ENCODE assay signal across 29 cellular contexts in the genomic region with DNA sequence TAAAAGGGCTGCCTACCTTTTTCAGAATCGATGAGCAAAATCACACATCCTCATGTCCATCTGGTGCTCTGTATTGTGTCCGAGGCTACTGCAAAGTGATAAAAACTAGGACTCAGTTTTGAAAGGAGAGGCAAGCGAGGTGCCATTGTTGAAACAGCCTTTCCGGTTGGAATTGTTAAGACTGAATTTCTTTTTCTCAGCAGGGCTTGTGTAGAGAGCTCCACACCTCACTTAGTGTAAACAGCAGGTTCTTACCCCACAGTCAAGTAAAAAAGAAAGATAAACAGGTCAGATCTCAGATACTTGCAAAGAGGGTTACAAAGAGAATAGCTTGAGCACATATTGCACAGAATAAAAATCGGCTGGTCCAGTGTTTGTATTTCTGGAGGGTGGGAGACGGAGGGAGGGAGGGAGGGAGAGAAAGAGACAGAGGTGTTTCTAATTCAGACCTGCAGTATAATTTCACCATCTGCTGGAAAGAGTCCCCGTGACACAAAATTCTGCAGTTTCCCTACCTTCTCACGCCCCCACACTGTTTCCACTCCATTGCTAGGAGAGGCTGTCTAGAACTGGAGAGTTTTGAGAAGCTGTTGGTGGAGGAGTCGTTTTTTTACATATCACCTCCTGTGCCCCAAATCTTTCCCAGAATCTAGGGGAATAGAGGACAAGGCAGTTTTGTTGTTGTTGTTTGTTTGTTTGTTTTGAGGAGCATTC.
DNase-seq lines count a peak whose midpoint lies in the region; ATAC-seq, FAIRE-seq and TF ChIP-seq lines count a peak whose summit lies in the region.
"Had no signal": no experiment of that assay in that cellular context is flagged by ENCODE, and none has a peak within 500 bp of the region (broad histone marks: within the 10 kb centered on the region; RNA-seq: fewer than 3 reads in every experiment).

No MANE protein-coding gene starts in this region.

- H2BK120ac ChIP-seq in H9 (ENCODE audit: low read depth, low read length, poor library complexity, severe bottlenecking) (no peak overlapping the region), mesendoderm (ENCODE audit: low read depth, low read length) (no peak overlapping the region)

- no peaks in the 10 kb centered on the region; a peak in 1 of 7 replicates for H3K36me3 Mint-ChIP-seq in H9 (ENCODE audit: insufficient read depth in 1 of 3, low read depth in 3 of 3)
- H3K36me3 Mint-ChIP-seq: activated naive CD8-positive, alpha-beta T cell treated with anti-CD3 and anti-CD28 coated beads for 36 hours; stimulated activated memory B cell treated with anti-CD40 and anti-IgM and Interleukin-4, amounts not matched to agents 10 μg/mL and 1 μg/mL and 100 μg/mL, for 72 hours had no signal

- H3K27me3 ChIP-seq in H9 (ENCODE audit: insufficient read depth, low read length): no peaks in the 10 kb centered on the region
- H3K27me3 ChIP-seq in K562 (ENCODE audit: control insufficient read depth in 2 of 2, insufficient read depth in 2 of 2, low read length in 2 of 2): peaks cover 23 to 31% of the 10 kb centered on the region in 2 experiments; a peak in 4 of 5 replicates
- no peaks in the 10 kb centered on the region for H3K27me3 ChIP-seq in mesendoderm (ENCODE audit: insufficient read depth, low read length, poor library complexity)
- H3K27me3 ChIP-seq in tibial artery: peaks cover 0 to 6% of the 10 kb centered on the region in 2 donors
- H3K27me3 ChIP-seq: ascending aorta; BLaER1 treated with 17β-estradiol and CSF1 and Interleukin-3, amounts not matched to agents 10 nM and 100 nM; suprapubic skin; uterus had no signal

- H2AK5ac ChIP-seq in H9 (ENCODE audit: insufficient read length, low read length) (no peak overlapping the region), mesendoderm (ENCODE audit: low read length) (no peak overlapping the region)

- H2BK15ac ChIP-seq in H9 (ENCODE audit: low read depth, low read length) (no peak overlapping the region), mesendoderm (replicated peaks; ENCODE audit: low read depth) (peak overlapping the region; percentile 74)

- H3K4me2 ChIP-seq in H9 (ENCODE audit: insufficient read depth, insufficient read length, low read length) (no peak overlapping the region), K562 (ENCODE audit: insufficient read depth, low read length) (no peak overlapping the region), mesendoderm (ENCODE audit: low read length) (no peak overlapping the region)
- H3K4me2 ChIP-seq: BLaER1 treated with 17β-estradiol and CSF1 and Interleukin-3, amounts not matched to agents 10 nM and 100 nM; KMS-11; PC-9 had no signal

- no peaks in the 10 kb centered on the region for H3K23me2 ChIP-seq in H9 (ENCODE audit: insufficient read length, low read depth, low read length, poor library complexity, severe bottlenecking)

- ATAC-seq in K562 (peak; percentile 49; the same call in 2 of the 3 replicates), GM18909 (IDR thresholded peaks at IDR 0.05; ENCODE audit: poor library complexity, unreplicated experiment) (no peak)
- ATAC-seq: activated CD8-positive, alpha-beta T cell treated with anti-CD3 and anti-CD28 coated beads for 36 hours; right cardiac atrium; stimulated activated memory B cell treated with anti-CD40 and anti-IgM and Interleukin-4, amounts not matched to agents 10 μg/mL and 1 μg/mL and 100 μg/mL, for 72 hours had no signal

- no peak for FAIRE-seq in K562 (lab: Jason Lieb, UNC)
- FAIRE-seq: GM19239 had no signal

- H3K23ac ChIP-seq in H9 (ENCODE audit: insufficient read length, low read depth, low read length): no peak overlapping the region
- no peak overlapping the region for H3K23ac ChIP-seq in mesendoderm (ENCODE audit: low read length)

- H3K79me1 ChIP-seq in H9 (ENCODE audit: insufficient read depth, low read depth, low read length, poor library complexity, severe bottlenecking) (no peaks in the 10 kb centered on the region), mesendoderm (ENCODE audit: low read length) (no peaks in the 10 kb centered on the region)

- DNase-seq in COR-L47 (lab: John Stamatoyannopoulos, UW) (peak; percentile 42), H9 (no peak), K562 (ENCODE audit: extremely low read depth in 1 of 4, low spot score in 3 of 4) (no peak), mesendoderm (no peak), tibial artery (no peak), GM19238 (ENCODE audit: insufficient read length, low spot score) (no peak), lower leg skin (ENCODE audit: low spot score in 2 of 2) (no peak)
- DNase-seq: activated B cell treated with CpG ODN at 0.5 μM for 24 hours; activated CD8-positive, alpha-beta T cell treated with anti-CD3 and anti-CD28 coated beads for 36 hours; activated effector memory CD4-positive, alpha-beta T cell treated with Interleukin-2 at 50 U/mL for 16 hours; activated naive CD8-positive, alpha-beta T cell treated with anti-CD3 and anti-CD28 coated beads for 36 hours; HFFc6; mesenchymal stem cell; NCI-H1694; NCI-H226; NK-92 treated with Interleukin-12 subunit alpha and Interleukin-12 subunit beta, amount 100 ng/mL, for 24 hours; PC-9; right cardiac atrium; Right ventricle myocardium superior; stimulated activated CD4-positive, alpha-beta T cell treated with anti-CD3 and anti-CD28 coated beads, Interleukin-4, amount 100 ng/mL, for 1 hour; T-helper 9 cell; uterus had no signal

- H3K36me3 ChIP-seq in K562 (ENCODE audit: control insufficient read depth, insufficient read depth, low read length) (no peaks in the 10 kb centered on the region), mesendoderm (ENCODE audit: control insufficient read depth, insufficient read depth, low read length) (no peaks in the 10 kb centered on the region), tibial artery (no peaks in the 10 kb centered on the region)
- H3K36me3 ChIP-seq: ascending aorta; BLaER1 treated with 17β-estradiol and CSF1 and Interleukin-3, amounts not matched to agents 10 nM and 100 nM; suprapubic skin; uterus had no signal

- H3K4me3 ChIP-seq in K562 (no peak overlapping the region), mesendoderm (ENCODE audit: low read length) (no peak overlapping the region), tibial artery (no peak overlapping the region), lower leg skin (ENCODE audit: low read depth, poor library complexity, severe bottlenecking) (no peak overlapping the region)
- H3K4me3 ChIP-seq: ascending aorta; BLaER1 treated with 17β-estradiol and CSF1 and Interleukin-3, amounts not matched to agents 10 nM and 100 nM; PC-9; suprapubic skin; uterus had no signal

- H3K4me1 ChIP-seq in H9 (ENCODE audit: insufficient read depth, low read length): peaks cover 8% of the 10 kb centered on the region; the same call in 1 of the 2 replicates
- no peaks in the 10 kb centered on the region for H3K4me1 ChIP-seq in K562 (replicated peaks in 1 of 2; ENCODE audit: control insufficient read depth in 2 of 2, insufficient read depth in 2 of 2, low read length in 2 of 2)
- H3K4me1 ChIP-seq in mesendoderm (ENCODE audit: control insufficient read depth, low read depth, low read length): peaks cover 3% of the 10 kb centered on the region
- no peaks in the 10 kb centered on the region for H3K4me1 ChIP-seq in tibial artery
- H3K4me1 ChIP-seq: ascending aorta; BLaER1 treated with 17β-estradiol and CSF1 and Interleukin-3, amounts not matched to agents 10 nM and 100 nM; suprapubic skin; uterus had no signal

- no peak for TF ChIP-seq RAD21 in K562 (CRISPR knock-in tag; conservative IDR thresholded peaks at IDR 0.05 in 1 of 2, IDR thresholded peaks at IDR 0.05 in 1 of 2)

- no peaks in the 10 kb centered on the region for H3K27me3 Mint-ChIP-seq in H9 (ENCODE audit: low read depth)

- H3T11ph ChIP-seq in H9 (ENCODE audit: low read length): no peak overlapping the region

- H3K56ac ChIP-seq in H9 (ENCODE audit: insufficient read length, low read depth, low read length) (no peak overlapping the region), mesendoderm (ENCODE audit: low read length) (no peak overlapping the region)

- H3K9me1 ChIP-seq in K562 (ENCODE audit: control insufficient read depth, insufficient read depth, low read length): no peaks in the 10 kb centered on the region

- intact Hi-C loops in K562 (cut with micrococcal nuclease): no loop called here
- intact Hi-C loops in tibial artery (cut with DNase I; ENCODE audit: low total_unique reads): no loop called here
- intact Hi-C loops in lower leg skin (cut with DNase I; ENCODE audit: low total_unique reads): no loop called here

- no peaks in the 10 kb centered on the region for H3K79me2 ChIP-seq in H9 (ENCODE audit: insufficient read depth, low read length)
- no peaks in the 10 kb centered on the region for H3K79me2 ChIP-seq in K562 (ENCODE audit: control insufficient read depth, insufficient read depth, low read length)
- no peaks in the 10 kb centered on the region for H3K79me2 ChIP-seq in mesendoderm (ENCODE audit: control insufficient read depth, insufficient read depth, low read length)

- no peak for TF ChIP-seq POLR2A in K562 (conservative IDR thresholded peaks at IDR 0.05)
- no peak for TF ChIP-seq POLR2A in lower leg skin (IDR thresholded peaks at IDR 0.05)

- H3K9me3 ChIP-seq in H9 (ENCODE audit: control insufficient read depth, low read depth, low read length) (no peaks in the 10 kb centered on the region), K562 (replicated peaks; ENCODE audit: control insufficient read depth, insufficient read depth, low read depth, low read length) (no peaks in the 10 kb centered on the region), tibial artery (no peaks in the 10 kb centered on the region)
- H3K9me3 ChIP-seq: ascending aorta; BLaER1 treated with 17β-estradiol and CSF1 and Interleukin-3, amounts not matched to agents 10 nM and 100 nM; suprapubic skin; uterus had no signal

- POLR2A ChIA-PET in K562 (lab: Yijun Ruan, JAX): no interaction called here

- 0 out of 5 replicates have a peak, but pooled peaks cover 0 to 2% of the 10 kb centered on the region in 2 experiments for H3K9me3 Mint-ChIP-seq in H9
- H3K9me3 Mint-ChIP-seq: activated B cell treated with CpG ODN at 0.5 μM for 24 hours; activated CD8-positive, alpha-beta T cell treated with anti-CD3 and anti-CD28 coated beads for 36 hours; HFFc6 had no signal

- H4K5ac ChIP-seq in H9 (ENCODE audit: insufficient read length, low read depth, low read length) (no peak overlapping the region), mesendoderm (ENCODE audit: low read length) (no peak overlapping the region)

- H4K8ac ChIP-seq in H9 (replicated peaks; ENCODE audit: insufficient read length, low read depth, low read length) (no peak overlapping the region), mesendoderm (ENCODE audit: low read depth, low read length) (no peak overlapping the region)

- H3K4ac ChIP-seq in H9 (ENCODE audit: low read depth, low read length): no peak overlapping the region
- peak overlapping the region; percentile 81 for H3K4ac ChIP-seq in mesendoderm (ENCODE audit: low read depth, low read length)

- H2BK20ac ChIP-seq in H9 (ENCODE audit: low read depth, low read length, poor library complexity, severe bottlenecking): no peak overlapping the region

- H4K20me1 ChIP-seq in H9 (ENCODE audit: control insufficient read depth, insufficient read depth, insufficient read length) (no peaks in the 10 kb centered on the region), K562 (replicated peaks; ENCODE audit: control insufficient read depth, insufficient read depth, low read length) (no peaks in the 10 kb centered on the region)
- H4K20me1 ChIP-seq: BLaER1 treated with 17β-estradiol and CSF1 and Interleukin-3, amounts not matched to agents 10 nM and 100 nM had no signal

- no peak overlapping the region for H3K27ac ChIP-seq in H9 (ENCODE audit: insufficient read length, low read depth, low read length)
- H3K27ac ChIP-seq in K562 (ENCODE audit: extremely low read depth, low read depth, low read length): no peak overlapping the region
- no peak overlapping the region for H3K27ac ChIP-seq in mesendoderm (ENCODE audit: low read depth, low read length)
- no peak overlapping the region for H3K27ac ChIP-seq in tibial artery
- H3K27ac ChIP-seq: ascending aorta; BLaER1 treated with 17β-estradiol and CSF1 and Interleukin-3, amounts not matched to agents 10 nM and 100 nM; KMS-11; PC-9; suprapubic skin; uterus had no signal

- in situ Hi-C loops in K562 (cut with MboI): loop anchor here (25.0 kb wide), 1 partner anchor 585 kb away; no protein-coding TSS in a partner anchor

- H3K18ac ChIP-seq in H9 (ENCODE audit: insufficient read length, low read depth, low read length) (no peak overlapping the region), mesendoderm (ENCODE audit: low read length) (peak overlapping the region; percentile 90)

- H3K4me3 Mint-ChIP-seq in H9: peak overlapping the region in 1 of 2 experiments; percentile 27; a peak in 3 of 5 replicates
- H3K4me3 Mint-ChIP-seq: activated B cell treated with CpG ODN at 0.5 μM for 24 hours; activated CD8-positive, alpha-beta T cell treated with anti-CD3 and anti-CD28 coated beads for 36 hours; activated naive CD8-positive, alpha-beta T cell treated with anti-CD3 and anti-CD28 coated beads for 36 hours; HFFc6; stimulated activated memory B cell treated with anti-CD40 and anti-IgM and Interleukin-4, amounts not matched to agents 10 μg/mL and 1 μg/mL and 100 μg/mL, for 72 hours had no signal

- no peak for TF ChIP-seq CTCF in H9 (conservative IDR thresholded peaks at IDR 0.05)
- no peak for TF ChIP-seq CTCF in K562 (IDR thresholded peaks at IDR 0.05 in 2 of 3, conservative IDR thresholded peaks at IDR 0.05 in 1 of 3; ENCODE audit: insufficient read depth in 2 of 3, low read depth in 1 of 3, low read length in 3 of 3)
- TF ChIP-seq CTCF in tibial artery (IDR thresholded peaks at IDR 0.05): no peak
- TF ChIP-seq CTCF in lower leg skin (IDR thresholded peaks at IDR 0.05): no peak

- H3K9ac ChIP-seq in H9 (ENCODE audit: extremely low read depth, insufficient read length, low read length) (no peak overlapping the region), K562 (ENCODE audit: insufficient read depth in 1 of 2, low read depth in 2 of 2, low read length in 2 of 2) (no peak overlapping the region), mesendoderm (ENCODE audit: low read length) (no peak overlapping the region)
- H3K9ac ChIP-seq: BLaER1 treated with 17β-estradiol and CSF1 and Interleukin-3, amounts not matched to agents 10 nM and 100 nM; KMS-11 had no signal

- H3K27ac Mint-ChIP-seq in H9: peak overlapping the region; percentile 11 to 91 (median 74); a peak in 6 of 7 replicates
- H3K27ac Mint-ChIP-seq: activated B cell treated with CpG ODN at 0.5 μM for 24 hours; activated CD8-positive, alpha-beta T cell treated with anti-CD3 and anti-CD28 coated beads for 36 hours; activated naive CD8-positive, alpha-beta T cell treated with anti-CD3 and anti-CD28 coated beads for 36 hours; HFFc6; stimulated activated memory B cell treated with anti-CD40 and anti-IgM and Interleukin-4, amounts not matched to agents 10 μg/mL and 1 μg/mL and 100 μg/mL, for 72 hours had no signal

- CTCF ChIA-PET in K562 (lab: Yijun Ruan, JAX; ENCODE audit: low intra/inter-chr PET ratio): no interaction called here

- H2AFZ ChIP-seq in H9 (ENCODE audit: low read length) (no peak overlapping the region), K562 (ENCODE audit: low read depth, low read length) (no peak overlapping the region)
- H2AFZ ChIP-seq: PC-9 had no signal

- WGBS in H9 (ENCODE audit: extremely low coverage, insufficient read length, low lambda C conversion rate): no CpG with 5 or more reads among the region's 9 CpGs
- under 1% methylated on average over 9 of the region's 9 CpGs for WGBS in K562 (ENCODE audit: insufficient coverage, low coverage, missing lambda C conversion rate)
- no CpG with 5 or more reads among the region's 9 CpGs for WGBS in mesendoderm (ENCODE audit: extremely low coverage, insufficient coverage, low lambda C conversion rate)
- 76 to 78% methylated on average over 9 of the region's 9 CpGs for WGBS in lower leg skin, 2 donors

- TF ChIP-seq EP300 in K562 (IDR thresholded peaks at IDR 0.05; ENCODE audit: low read length): no peak

- BruUV-seq in K562 (replicated peaks; lab: Mats Ljungman, UMichigan): no TSS peak

- no peak overlapping the region for H3K14ac ChIP-seq in H9 (ENCODE audit: insufficient read depth, low read length)

- no peak overlapping the region for H4K91ac ChIP-seq in H9 (ENCODE audit: insufficient read length, low read depth, low read length)

- no peak overlapping the region for H2BK12ac ChIP-seq in H9 (ENCODE audit: insufficient read length, low read depth, low read length)

- H2BK5ac ChIP-seq in H9 (ENCODE audit: insufficient read length, low read length) (no peak overlapping the region), mesendoderm (ENCODE audit: low read length) (no peak overlapping the region)

- peaks cover 66 to 71% of the 10 kb centered on the region in 2 experiments for H3K4me1 Mint-ChIP-seq in H9
- H3K4me1 Mint-ChIP-seq: activated B cell treated with CpG ODN at 0.5 μM for 24 hours; activated naive CD8-positive, alpha-beta T cell treated with anti-CD3 and anti-CD28 coated beads for 36 hours; stimulated activated memory B cell treated with anti-CD40 and anti-IgM and Interleukin-4, amounts not matched to agents 10 μg/mL and 1 μg/mL and 100 μg/mL, for 72 hours had no signal
